In the genomic region with DNA sequence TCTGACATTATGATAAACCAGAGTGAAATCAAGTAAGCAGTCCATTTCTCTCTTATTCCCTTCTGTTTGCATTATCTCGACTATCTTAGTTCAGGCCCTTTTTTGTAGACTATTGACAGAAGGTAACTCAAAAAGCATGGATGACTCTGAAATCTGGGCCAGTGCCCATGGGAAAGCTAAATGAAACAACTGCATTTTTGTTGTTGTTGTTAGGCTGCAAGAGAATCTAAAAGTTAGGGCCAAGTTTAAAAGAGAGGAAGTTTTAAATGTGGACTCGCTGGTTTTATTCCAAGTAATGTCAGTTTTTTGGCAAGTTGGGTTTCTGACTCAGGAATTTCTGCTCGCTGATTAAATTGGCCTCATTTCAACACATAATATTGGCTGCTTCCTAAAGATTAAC, we compare ENCODE assay signal across 18 cellular contexts.
DNase-seq lines count a peak whose midpoint lies in the region; ATAC-seq and TF ChIP-seq lines count a peak whose summit lies in the region.
"Had no signal": no experiment of that assay in that cellular context is flagged by ENCODE, and none has a peak within 500 bp of the region (broad histone marks: within the 10 kb centered on the region; RNA-seq: fewer than 3 reads in every experiment).

No MANE protein-coding gene starts in this region.

- H3K27ac Mint-ChIP-seq in activated CD4-positive, alpha-beta T cell treated with anti-CD3 and anti-CD28 coated beads, Interleukin-2, amount 10 ng/mL, durations not matched to agents 24 days and 14 days, result no peak overlapping the region
- H3K27ac Mint-ChIP-seq: activated naive CD4-positive, alpha-beta T cell treated with anti-CD3 and anti-CD28 coated beads, Interleukin-2, amount 50 U/mL, for 72 hours had no signal

- H3K4me3 Mint-ChIP-seq in activated CD4-positive, alpha-beta T cell treated with anti-CD3 and anti-CD28 coated beads, Interleukin-2, amount 10 ng/mL, durations not matched to agents 24 days and 14 days, result no peak overlapping the region

- H3K27me3 Mint-ChIP-seq in activated CD4-positive, alpha-beta T cell treated with anti-CD3 and anti-CD28 coated beads, Interleukin-2, amount 10 ng/mL, durations not matched to agents 24 days and 14 days, result no peaks in the 10 kb centered on the region

- peak; percentile 40 for DNase-seq in AG09309 (ENCODE audit: low read depth)
- peak; percentile 20 for DNase-seq in LHCN-M2 (ENCODE audit: low read depth)
- peak; percentile 72 for DNase-seq in choroid plexus epithelial cell (ENCODE audit: low read depth)
- DNase-seq in omental fat pad (ENCODE audit: low spot score), result no peak
- no peak for DNase-seq in SKM-1 (lab: John Stamatoyannopoulos, UW; ENCODE audit: unreplicated experiment)
- no peak for DNase-seq in DMS114 treated with DMSO at 0.1 percent for 48 hours (lab: John Stamatoyannopoulos, UW; ENCODE audit: unreplicated experiment)
- no peak for DNase-seq in activated CD4-positive, alpha-beta T cell treated with anti-CD3 and anti-CD28 coated beads, Interleukin-2, amount 10 ng/mL, durations not matched to agents 24 days and 14 days
- DNase-seq in occipital lobe (lab: John Stamatoyannopoulos, UW), result no peak
- DNase-seq: DMS79 treated with DMSO at 0.1 percent for 48 hours, esophagus squamous epithelium, NCI-H1417 treated with DMSO at 0.1 percent for 48 hours, NCI-H510A, Peyer's patch, T-helper 1 cell had no signal

- H3K36me3 Mint-ChIP-seq in activated CD4-positive, alpha-beta T cell treated with anti-CD3 and anti-CD28 coated beads, Interleukin-2, amount 10 ng/mL, durations not matched to agents 24 days and 14 days (ENCODE audit: low read depth), result no peaks in the 10 kb centered on the region
- H3K36me3 Mint-ChIP-seq: activated naive CD4-positive, alpha-beta T cell treated with anti-CD3 and anti-CD28 coated beads, Interleukin-2, amount 50 U/mL, for 72 hours had no signal

- intact Hi-C loops in activated CD4-positive, alpha-beta T cell treated with anti-CD3 and anti-CD28 coated beads, Interleukin-2, amount 10 ng/mL, durations not matched to agents 24 days and 14 days (cut with micrococcal nuclease), result no loop called here

- no peaks in the 10 kb centered on the region for H3K9me3 Mint-ChIP-seq in activated CD4-positive, alpha-beta T cell treated with anti-CD3 and anti-CD28 coated beads, Interleukin-2, amount 10 ng/mL, durations not matched to agents 24 days and 14 days

- ATAC-seq in omental fat pad (ENCODE audit: low FRiP score), result peak; percentile 59
- ATAC-seq: activated CD4-positive, CD25-positive, alpha-beta regulatory T cell treated with anti-CD3 and anti-CD28 coated beads, Interleukin-2, amount 50 U/mL, for 24 hours; activated naive CD4-positive, alpha-beta T cell treated with anti-CD3 and anti-CD28 coated beads, Interleukin-2, amount 50 U/mL, for 72 hours had no signal

- H3K4me1 Mint-ChIP-seq in activated CD4-positive, alpha-beta T cell treated with anti-CD3 and anti-CD28 coated beads, Interleukin-2, amount 10 ng/mL, durations not matched to agents 24 days and 14 days, result no peaks in the 10 kb centered on the region

- TF ChIP-seq CTCF in AG09309 (IDR thresholded peaks at IDR 0.05; ENCODE audit: control insufficient read depth, insufficient read depth, low read depth, low read length, missing control alignments) (no peak), choroid plexus epithelial cell (conservative IDR thresholded peaks at IDR 0.05; ENCODE audit: low read depth, low read length) (no peak), omental fat pad (IDR thresholded peaks at IDR 0.05) (no peak)

- H3K4me3 ChIP-seq in AG09309 (ENCODE audit: control insufficient read depth, low read depth, low read length), result no peak overlapping the region
- no peak overlapping the region for H3K4me3 ChIP-seq in choroid plexus epithelial cell (ENCODE audit: low read depth, low read length)
- H3K4me3 ChIP-seq: BLaER1, esophagus squamous epithelium, Peyer's patch, suprapubic skin had no signal

Comparison
In these comparisons a context has a peak if more than half of its experiments do, and no peak if none do; other contexts are left out.
1. DNase-seq: peak in AG09309 (single experiment), LHCN-M2 (single experiment) and choroid plexus epithelial cell (single experiment); none in omental fat pad (single experiment), SKM-1 (single experiment), DMS114 treated with DMSO at 0.1 percent for 48 hours (single experiment), activated CD4-positive, alpha-beta T cell treated with anti-CD3 and anti-CD28 coated beads, Interleukin-2, amount 10 ng/mL, durations not matched to agents 24 days and 14 days (single experiment) and occipital lobe (single experiment).